In genomic region chr1:147625274-147625986, GRCh38 we compare ENCODE assay signal across 1 cellular context.
A peak's percentile ranks its signal among the peaks of the same experiment; 100 is the strongest.
TF ChIP-seq lines count a peak whose summit lies in the region.

No MANE protein-coding gene starts in this region.

TF ChIP-seq in HepG2, 621 proteins besides CTCF, POLR2A, EP300 and RAD21 (continued from another document):
- TF ChIP-seq FOXP4 (CRISPR knock-in tag; IDR thresholded peaks at IDR 0.05): peak; percentile 20; the same call in 1 of the 2 replicates
- TF ChIP-seq STAG1 (CRISPR knock-in tag; IDR thresholded peaks at IDR 0.05): 0 out of 2 replicates have a peak, but pooled peaks have one; percentile 3
- 0 out of 2 replicates have a peak, but pooled peaks have one; percentile 26 for TF ChIP-seq ELF3 (CRISPR knock-in tag; IDR thresholded peaks at IDR 0.05)
- no peak for TF ChIP-seq ZNF569 (CRISPR knock-in tag; IDR thresholded peaks at IDR 0.05; ENCODE audit: borderline replicate concordance)
- no peak for TF ChIP-seq KLF15 (CRISPR knock-in tag; IDR thresholded peaks at IDR 0.05; ENCODE audit: borderline replicate concordance)
- no peak for TF ChIP-seq ZNF503 (CRISPR knock-in tag; IDR thresholded peaks at IDR 0.05)
- no peak for TF ChIP-seq CBX5 (CRISPR knock-in tag; IDR thresholded peaks at IDR 0.05; ENCODE audit: borderline replicate concordance)
- 0 out of 2 replicates have a peak, but pooled peaks have one; percentile 16 for TF ChIP-seq NR2C2 (CRISPR knock-in tag; IDR thresholded peaks at IDR 0.05; ENCODE audit: borderline replicate concordance)
- TF ChIP-seq PITX1 (CRISPR knock-in tag; IDR thresholded peaks at IDR 0.05): 0 out of 2 replicates have a peak, but pooled peaks have one; percentile 36
- no peak for TF ChIP-seq SALL1 (CRISPR knock-in tag; IDR thresholded peaks at IDR 0.05)
- TF ChIP-seq FOXJ3 (CRISPR knock-in tag; IDR thresholded peaks at IDR 0.05; ENCODE audit: borderline replicate concordance): peak; percentile 33; the same call in 1 of the 2 replicates
- peak; percentile 48; the same call in 1 of the 2 replicates for TF ChIP-seq PPARG (CRISPR knock-in tag; conservative IDR thresholded peaks at IDR 0.05)
- no peak for TF ChIP-seq ZNF501 (CRISPR knock-in tag; IDR thresholded peaks at IDR 0.05)
- TF ChIP-seq, protein P1, sequence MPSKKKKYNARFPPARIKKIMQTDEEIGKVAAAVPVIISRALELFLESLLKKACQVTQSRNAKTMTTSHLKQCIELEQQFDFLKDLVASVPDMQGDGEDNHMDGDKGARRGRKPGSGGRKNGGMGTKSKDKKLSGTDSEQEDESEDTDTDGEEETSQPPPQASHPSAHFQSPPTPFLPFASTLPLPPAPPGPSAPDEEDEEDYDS (CRISPR knock-in tag; IDR thresholded peaks at IDR 0.05): no peak; the same call in 1 of the 2 replicates
- TF ChIP-seq ZNF546 (CRISPR knock-in tag; conservative IDR thresholded peaks at IDR 0.05): no peak
- TF ChIP-seq CREM (IDR thresholded peaks at IDR 0.05): peak; percentile 59; the same call in 1 of the 2 replicates
- TF ChIP-seq CREM (CRISPR knock-in tag; IDR thresholded peaks at IDR 0.05): no peak
- peak; percentile 88 for TF ChIP-seq FOXA3 (CRISPR knock-in tag; IDR thresholded peaks at IDR 0.05)
- TF ChIP-seq, protein P2, sequence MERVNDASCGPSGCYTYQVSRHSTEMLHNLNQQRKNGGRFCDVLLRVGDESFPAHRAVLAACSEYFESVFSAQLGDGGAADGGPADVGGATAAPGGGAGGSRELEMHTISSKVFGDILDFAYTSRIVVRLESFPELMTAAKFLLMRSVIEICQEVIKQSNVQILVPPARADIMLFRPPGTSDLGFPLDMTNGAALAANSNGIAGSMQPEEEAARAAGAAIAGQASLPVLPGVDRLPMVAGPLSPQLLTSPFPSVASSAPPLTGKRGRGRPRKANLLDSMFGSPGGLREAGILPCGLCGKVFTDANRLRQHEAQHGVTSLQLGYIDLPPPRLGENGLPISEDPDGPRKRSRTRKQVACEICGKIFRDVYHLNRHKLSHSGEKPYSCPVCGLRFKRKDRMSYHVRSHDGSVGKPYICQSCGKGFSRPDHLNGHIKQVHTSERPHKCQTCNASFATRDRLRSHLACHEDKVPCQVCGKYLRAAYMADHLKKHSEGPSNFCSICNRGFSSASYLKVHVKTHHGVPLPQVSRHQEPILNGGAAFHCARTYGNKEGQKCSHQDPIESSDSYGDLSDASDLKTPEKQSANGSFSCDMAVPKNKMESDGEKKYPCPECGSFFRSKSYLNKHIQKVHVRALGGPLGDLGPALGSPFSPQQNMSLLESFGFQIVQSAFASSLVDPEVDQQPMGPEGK (CRISPR knock-in tag; IDR thresholded peaks at IDR 0.05): peak; percentile 66
- TF ChIP-seq, protein P3, sequence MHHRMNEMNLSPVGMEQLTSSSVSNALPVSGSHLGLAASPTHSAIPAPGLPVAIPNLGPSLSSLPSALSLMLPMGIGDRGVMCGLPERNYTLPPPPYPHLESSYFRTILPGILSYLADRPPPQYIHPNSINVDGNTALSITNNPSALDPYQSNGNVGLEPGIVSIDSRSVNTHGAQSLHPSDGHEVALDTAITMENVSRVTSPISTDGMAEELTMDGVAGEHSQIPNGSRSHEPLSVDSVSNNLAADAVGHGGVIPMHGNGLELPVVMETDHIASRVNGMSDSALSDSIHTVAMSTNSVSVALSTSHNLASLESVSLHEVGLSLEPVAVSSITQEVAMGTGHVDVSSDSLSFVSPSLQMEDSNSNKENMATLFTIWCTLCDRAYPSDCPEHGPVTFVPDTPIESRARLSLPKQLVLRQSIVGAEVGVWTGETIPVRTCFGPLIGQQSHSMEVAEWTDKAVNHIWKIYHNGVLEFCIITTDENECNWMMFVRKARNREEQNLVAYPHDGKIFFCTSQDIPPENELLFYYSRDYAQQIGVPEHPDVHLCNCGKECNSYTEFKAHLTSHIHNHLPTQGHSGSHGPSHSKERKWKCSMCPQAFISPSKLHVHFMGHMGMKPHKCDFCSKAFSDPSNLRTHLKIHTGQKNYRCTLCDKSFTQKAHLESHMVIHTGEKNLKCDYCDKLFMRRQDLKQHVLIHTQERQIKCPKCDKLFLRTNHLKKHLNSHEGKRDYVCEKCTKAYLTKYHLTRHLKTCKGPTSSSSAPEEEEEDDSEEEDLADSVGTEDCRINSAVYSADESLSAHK (CRISPR knock-in tag; IDR thresholded peaks at IDR 0.05; ENCODE audit: borderline replicate concordance): no peak
- TF ChIP-seq PHF21A (CRISPR knock-in tag; IDR thresholded peaks at IDR 0.05): peak; percentile 59; the same call in 1 of the 2 replicates
- TF ChIP-seq DNMT1 (CRISPR knock-in tag; IDR thresholded peaks at IDR 0.05): no peak
TF ChIP-seq in HepG2: peak in this region for 36.
